ENCODE assay signal across 8 cellular contexts in the genomic region with DNA sequence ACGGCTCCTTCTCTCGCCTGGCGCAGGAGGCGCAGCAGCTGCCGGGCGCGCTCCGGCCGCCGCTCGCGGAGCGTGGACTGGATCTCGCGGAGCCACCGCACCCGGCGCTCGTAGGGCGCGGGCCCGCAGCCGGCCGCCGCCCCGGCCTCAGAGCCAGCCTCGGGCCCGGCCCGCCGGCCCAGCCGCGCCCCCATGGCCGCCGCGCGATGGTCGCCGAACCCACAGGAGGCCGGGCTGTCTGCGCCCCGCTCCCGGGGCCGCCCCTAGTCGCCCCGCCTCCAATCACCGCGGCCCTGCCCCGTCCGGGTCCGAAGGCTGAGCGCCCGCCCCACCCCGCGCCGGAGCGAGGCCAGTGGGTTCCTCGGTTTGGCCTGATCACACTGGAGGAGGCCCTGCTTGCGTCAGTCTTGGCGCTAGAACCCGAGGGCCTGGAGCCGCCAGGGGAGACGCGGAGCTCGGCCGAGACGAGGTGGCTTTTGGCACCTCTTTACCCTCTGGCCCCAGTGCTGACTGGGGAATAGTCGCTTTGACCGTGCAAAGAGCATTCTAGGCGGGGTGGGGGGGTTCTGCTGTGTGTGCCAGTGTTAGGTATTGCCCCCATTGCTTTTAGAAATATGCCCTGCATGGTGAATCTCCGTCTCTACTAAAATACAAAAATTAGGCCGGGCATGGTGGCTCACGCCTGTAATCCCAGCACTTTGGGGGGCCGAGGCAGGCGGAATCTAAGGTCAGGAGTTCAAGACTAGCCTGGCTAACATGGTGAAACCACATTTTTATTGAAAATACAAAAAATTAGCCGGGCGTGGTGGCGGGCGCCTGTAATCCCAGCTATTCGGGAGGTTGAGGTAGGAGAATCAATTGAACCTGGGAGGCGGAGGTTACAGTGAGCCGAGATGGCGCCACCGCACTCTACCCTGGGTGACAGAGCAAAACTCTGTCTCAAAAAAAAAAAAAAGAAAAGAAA. TPM values are rescaled to one million over a fixed set of nuclear protein-coding genes. Genes with fewer than 3 reads are reported as not detected.
DNase-seq lines count a peak whose midpoint lies in the region; ATAC-seq and TF ChIP-seq lines count a peak whose summit lies in the region.

A gene with protein sequence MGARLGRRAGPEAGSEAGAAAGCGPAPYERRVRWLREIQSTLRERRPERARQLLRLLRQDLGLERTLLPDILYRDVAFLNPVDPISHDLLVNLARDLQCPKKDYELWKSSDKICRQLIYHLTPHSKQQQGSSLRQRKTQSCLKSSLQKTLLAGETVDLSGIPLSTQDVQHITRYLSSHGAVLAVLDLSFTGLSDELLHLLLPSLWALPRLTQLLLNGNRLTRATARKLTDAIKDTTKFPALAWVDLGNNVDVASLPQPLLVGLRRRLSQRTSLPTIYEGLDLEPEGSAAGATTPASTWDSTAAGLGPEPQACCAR (minus strand): TSS at position 228 of the 964 bp plus-strand sequence. CDS start 34 bp downstream, at position 194.

- peaks cover 0 to 7% of the 10 kb centered on the region in 2 donors for H3K27me3 Mint-ChIP-seq in T-cell

- POLR2A ChIA-PET in T-cell (lab: Charles Lee) = no interaction called here

- H3K9me3 ChIP-seq in duodenal mucosa (ENCODE audit: control insufficient read depth in 1 of 2, low read length in 2 of 2) (no peaks in the 10 kb centered on the region), left lung (no peaks in the 10 kb centered on the region)

- TF ChIP-seq CTCF in KMS-11 (conservative IDR thresholded peaks at IDR 0.05; ENCODE audit: low read depth, low read length) = no peak
- TF ChIP-seq CTCF in left lung (IDR thresholded peaks at IDR 0.05) = no peak

- no peaks in the 10 kb centered on the region for H3K9me3 Mint-ChIP-seq in T-cell

- H3K4me1 Mint-ChIP-seq in T-cell = peaks cover 6% of the 10 kb centered on the region in 3 donors

- peak within 1 kb of the TSS; percentile 52; the same call in 1 of the 2 replicates for H3K9ac ChIP-seq in KMS-11
- H3K9ac ChIP-seq in duodenal mucosa (ENCODE audit: low read depth in 1 of 2, low read length in 2 of 2) = peak within 1 kb of the TSS; percentile 56 to 76

- CTCF ChIA-PET in T-cell (lab: Charles Lee) = no interaction called here

- peak within 1 kb of the TSS; percentile 78 for H2AFZ ChIP-seq in KMS-11 (ENCODE audit: low read depth)

- peak within 1 kb of the TSS; percentile 75 for H3K4me2 ChIP-seq in KMS-11

- no peak within 1 kb of the TSS for H3K4me3 ChIP-seq in KMS-11 (IDR thresholded peaks at IDR 0.05; ENCODE audit: insufficient read depth, low read depth, low read length)
- H3K4me3 ChIP-seq in duodenal mucosa (ENCODE audit: low read depth in 1 of 2, low read length in 2 of 2) = peak within 1 kb of the TSS; percentile 62 to 73
- H3K4me3 ChIP-seq in left lung = peak within 1 kb of the TSS; percentile 55 to 58

- H3K27ac ChIP-seq in KMS-11 (no peak within 1 kb of the TSS), duodenal mucosa (ENCODE audit: low read depth, low read length) (peak within 1 kb of the TSS; percentile 82), left lung (peak within 1 kb of the TSS; percentile 45 to 70)

- no peaks in the 10 kb centered on the region for H3K36me3 Mint-ChIP-seq in T-cell

- DNase-seq in DMS79 (lab: John Stamatoyannopoulos, UW) (peak; percentile 41), T-cell (peak in 3 of 34 experiments; percentile 4 to 17 (median 11)), left lung (peak; percentile 90 to 95)
- DNase-seq in stimulated activated CD4-positive, alpha-beta T cell treated with anti-CD3 and anti-CD28 coated beads, Interleukin-15, amount 100 ng/mL, for 24 hours = peak; percentile 66

- ATAC-seq in GM19468 (IDR thresholded peaks at IDR 0.05; ENCODE audit: extremely low read depth, unreplicated experiment) = peak; percentile 46
- ATAC-seq in T-cell (replicated peaks in 1 of 4) = peak; percentile 42 to 50 (median 47)
- peak; percentile 96 for ATAC-seq in left lung
- no peak for ATAC-seq in HG03342 (IDR thresholded peaks at IDR 0.05; ENCODE audit: unreplicated experiment)

- H3K36me3 ChIP-seq in KMS-11 (ENCODE audit: insufficient read depth) (no peaks in the 10 kb centered on the region), duodenal mucosa (ENCODE audit: control insufficient read depth in 1 of 2, insufficient read depth in 2 of 2, low read length in 2 of 2) (peaks cover 0 to under 1% of the 10 kb centered on the region in 2 donors), left lung (peaks cover 0 to 14% of the 10 kb centered on the region in 2 donors)

- peaks cover 17% of the 10 kb centered on the region for H3K4me1 ChIP-seq in KMS-11 (ENCODE audit: low read depth, poor library complexity, severe bottlenecking)
- H3K4me1 ChIP-seq in duodenal mucosa (ENCODE audit: control insufficient read depth in 1 of 2, insufficient read depth in 2 of 2, low read length in 2 of 2) = peaks cover 10 to 25% of the 10 kb centered on the region in 2 donors
- peaks cover 6 to 11% of the 10 kb centered on the region in 2 donors for H3K4me1 ChIP-seq in left lung

- intact Hi-C loops in left lung (cut with DNase I) = no loop called here

- peak within 1 kb of the TSS; percentile 77 to 80 (median 78) for H3K4me3 Mint-ChIP-seq in T-cell

- H3K79me2 ChIP-seq in KMS-11 (ENCODE audit: insufficient read depth, low read depth) = no peaks in the 10 kb centered on the region

- H3K27ac Mint-ChIP-seq in T-cell = no peak within 1 kb of the TSS

- H4K20me1 ChIP-seq in KMS-11 (ENCODE audit: insufficient read depth) = no peaks in the 10 kb centered on the region

- H3K27me3 ChIP-seq in KMS-11 (ENCODE audit: insufficient read depth, low read depth) (no peaks in the 10 kb centered on the region), duodenal mucosa (ENCODE audit: control insufficient read depth in 1 of 2, insufficient read depth in 2 of 2, low read length in 2 of 2) (no peaks in the 10 kb centered on the region), left lung (no peaks in the 10 kb centered on the region)

RNA-seq across cellular contexts. Expression of the gene that starts here (rescaled TPM):
- under 1 TPM in 3 of 5 donors, not detected in 2; 0.47 to 0.72 (median 0.54) TPM for total RNA-seq in T-cell
- 10 to 100 TPM in 1 of 2 donors, 1 to 10 TPM in 1; 6.8 to 11.4 TPM for total RNA-seq in left lung

Comparison
In these comparisons a context has a peak if more than half of its experiments do, and no peak if none do; other contexts are left out.
1. RNA of the gene that starts here (total RNA-seq): 6.8 to 11.4 TPM in left lung; 0.47 to 0.72 TPM in T-cell; every median in the first group is over 4 times any median in the second.
2. Peak in ATAC-seq in T-cell; RNA of the gene not detected or under 1 TPM.